Comparison of ENCODE assay signal across 1 cellular context in genomic region chrX:1395646-1396216, GRCh38.
TF ChIP-seq lines count a peak whose summit lies in the region.

No MANE protein-coding gene starts in this region.

TF ChIP-seq in WTC11, 78 proteins besides CTCF, POLR2A, EP300 and RAD21 (continued from another document):
- TF ChIP-seq MLX (CRISPR knock-in tag; IDR thresholded peaks at IDR 0.05), result no peak
- no peak for TF ChIP-seq KAT7 (CRISPR knock-in tag; IDR thresholded peaks at IDR 0.05; ENCODE audit: borderline replicate concordance)
